In the genomic region with DNA sequence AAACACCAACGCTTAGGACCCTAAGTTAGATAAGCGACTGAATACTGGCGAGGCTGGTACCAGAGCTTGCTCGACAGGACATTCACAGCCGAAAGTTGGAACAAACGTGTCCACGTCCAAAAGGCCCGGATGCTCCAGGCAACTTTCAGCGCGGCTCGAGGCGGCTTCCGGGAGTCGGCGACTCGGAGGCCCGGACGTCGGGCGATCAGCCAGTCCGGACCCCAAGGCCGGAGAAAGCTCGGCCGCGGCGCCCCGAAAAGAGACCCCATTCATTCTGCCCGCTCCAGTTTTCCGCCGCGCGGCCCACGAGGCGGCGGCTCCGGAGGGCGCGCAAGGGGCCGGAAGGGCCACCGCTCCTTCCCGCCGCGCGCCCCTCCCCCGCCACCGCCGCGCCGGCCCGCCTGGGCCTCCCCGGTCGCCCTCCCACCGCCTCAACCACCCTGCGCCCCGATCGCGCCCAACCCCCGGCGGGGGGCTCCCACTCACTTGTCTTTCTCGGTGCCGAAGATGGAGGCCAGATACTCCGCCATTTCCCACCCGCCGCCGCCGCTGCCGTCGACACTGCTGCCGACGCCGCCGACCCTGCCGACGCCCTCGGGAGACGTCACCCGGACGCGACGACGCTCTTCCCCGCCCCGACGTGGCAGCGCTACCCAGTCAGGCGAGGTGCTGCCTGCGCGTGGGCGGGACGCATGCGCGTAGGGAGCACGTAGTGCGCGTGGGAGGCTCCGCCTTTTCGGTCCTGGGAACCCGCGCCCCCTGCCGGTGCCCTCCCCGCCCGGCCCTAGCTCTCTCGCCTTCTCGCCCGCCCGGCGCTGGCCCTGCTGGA, we compare ENCODE assay signal across 8 cellular contexts. TPM values are rescaled to one million over a fixed set of nuclear protein-coding genes. Genes with fewer than 3 reads are reported as not detected.
DNase-seq lines count a peak whose midpoint lies in the region; ATAC-seq and TF ChIP-seq lines count a peak whose summit lies in the region.
"Not testable (repeated sequence)": the region's sequence is repeated elsewhere in the genome, so short reads cannot be mapped to it uniquely, and the experiment has no call there.

A gene with protein sequence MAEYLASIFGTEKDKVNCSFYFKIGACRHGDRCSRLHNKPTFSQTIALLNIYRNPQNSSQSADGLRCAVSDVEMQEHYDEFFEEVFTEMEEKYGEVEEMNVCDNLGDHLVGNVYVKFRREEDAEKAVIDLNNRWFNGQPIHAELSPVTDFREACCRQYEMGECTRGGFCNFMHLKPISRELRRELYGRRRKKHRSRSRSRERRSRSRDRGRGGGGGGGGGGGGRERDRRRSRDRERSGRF (minus strand): TSS at position 606 of the 829 bp plus-strand sequence. CDS start 76 bp downstream, at position 530.

- H3K27me3 Mint-ChIP-seq in activated naive CD8-positive, alpha-beta T cell treated with anti-CD3 and anti-CD28 coated beads for 36 hours = not testable (repeated sequence)

- DNase-seq in RWPE2 (ENCODE audit: low spot score) (peak; percentile 58), fibroblast of the aortic adventitia (ENCODE audit: low read depth) (peak; percentile 0)
- not testable (repeated sequence) for DNase-seq in activated naive CD8-positive, alpha-beta T cell treated with anti-CD3 and anti-CD28 coated beads for 36 hours
- DNase-seq in stimulated activated CD4-positive, alpha-beta T cell treated with anti-CD3 and anti-CD28 coated beads, Interleukin-2, amount 100 ng/mL, for 4 hours (ENCODE audit: low read depth) = peak; percentile 71

- H3K4me3 Mint-ChIP-seq in activated naive CD8-positive, alpha-beta T cell treated with anti-CD3 and anti-CD28 coated beads for 36 hours = not testable (repeated sequence)

- H3K4me1 Mint-ChIP-seq in activated naive CD8-positive, alpha-beta T cell treated with anti-CD3 and anti-CD28 coated beads for 36 hours = not testable (repeated sequence)

- H3K4me1 ChIP-seq in RWPE2 (ENCODE audit: insufficient read depth, poor library complexity, severe bottlenecking); mononuclear cell (ENCODE audit: insufficient read depth, low read length): not testable (repeated sequence)

- not testable (repeated sequence) for H3K36me3 ChIP-seq in RWPE2 (ENCODE audit: low read depth)

- H3K27ac ChIP-seq in C4-2B = peak within 1 kb of the TSS; percentile 58
- not testable (repeated sequence) for H3K27ac ChIP-seq in RWPE2 (ENCODE audit: poor library complexity, severe bottlenecking)

- ATAC-seq in GM19468 (IDR thresholded peaks at IDR 0.05; ENCODE audit: extremely low read depth, unreplicated experiment) (peak; percentile 54), HG03103 (IDR thresholded peaks at IDR 0.05; ENCODE audit: low read depth, unreplicated experiment) (peak; percentile 63), RWPE2 (ENCODE audit: low read depth) (peak; percentile 96)

- not testable (repeated sequence) for H3K9me3 Mint-ChIP-seq in activated naive CD8-positive, alpha-beta T cell treated with anti-CD3 and anti-CD28 coated beads for 36 hours

- not testable (repeated sequence) for H3K36me3 Mint-ChIP-seq in activated naive CD8-positive, alpha-beta T cell treated with anti-CD3 and anti-CD28 coated beads for 36 hours

- not testable (repeated sequence) for H3K9me3 ChIP-seq in RWPE2 (ENCODE audit: severe bottlenecking); mononuclear cell (ENCODE audit: low read depth, low read length)

- H3K27ac Mint-ChIP-seq in activated naive CD8-positive, alpha-beta T cell treated with anti-CD3 and anti-CD28 coated beads for 36 hours = not testable (repeated sequence)

- H3K27me3 ChIP-seq in RWPE2 (ENCODE audit: insufficient read depth, poor library complexity, severe bottlenecking); mononuclear cell (ENCODE audit: insufficient read depth, low read length): not testable (repeated sequence)

- H3K4me3 ChIP-seq in RWPE2 (ENCODE audit: severe bottlenecking) (peak within 1 kb of the TSS; percentile 55), fibroblast of the aortic adventitia (ENCODE audit: low read depth, low read length) (peak within 1 kb of the TSS; percentile 58), mononuclear cell (ENCODE audit: low read length) (peak within 1 kb of the TSS; percentile 46)

- TF ChIP-seq CTCF in C4-2B (conservative IDR thresholded peaks at IDR 0.05); RWPE2 (IDR thresholded peaks at IDR 0.05; ENCODE audit: poor library complexity, severe bottlenecking); fibroblast of the aortic adventitia (IDR thresholded peaks at IDR 0.05; ENCODE audit: insufficient read depth, low read length): not testable (repeated sequence)

RNA-seq across cellular contexts. Expression of the gene that starts here (rescaled TPM):
- total RNA-seq in activated naive CD8-positive, alpha-beta T cell treated with anti-CD3 and anti-CD28 coated beads for 36 hours = 10 to 100 TPM; 20.6 to 21.2 TPM
- total RNA-seq in fibroblast of the aortic adventitia (ENCODE audit: low replicate concordance) = 18.5 and 18.7 TPM in 2 replicates
- total RNA-seq in mononuclear cell = 76.3 TPM
